ENCODE assay signal across 10 cellular contexts in the genomic region with DNA sequence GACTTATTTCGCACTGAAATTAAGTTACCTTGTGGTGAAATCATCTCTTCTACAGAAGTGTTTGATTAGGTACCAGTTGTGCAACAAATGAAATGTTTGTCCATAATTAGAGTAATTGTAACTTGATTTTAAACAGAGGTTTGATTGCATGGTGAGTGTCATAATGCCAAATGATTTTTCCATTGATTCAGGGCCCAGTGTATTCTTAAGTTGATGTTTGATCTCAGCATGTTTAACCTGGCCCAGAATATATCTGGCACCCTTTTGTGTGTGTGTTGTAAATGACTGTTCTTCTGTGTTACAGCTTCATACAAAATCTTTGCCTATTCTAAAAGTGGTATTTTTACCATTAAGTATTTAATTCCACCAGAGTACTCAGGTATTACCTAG. TPM values are rescaled to one million over a fixed set of nuclear protein-coding genes. Genes with fewer than 3 reads are reported as not detected.
DNase-seq lines count a peak whose midpoint lies in the region; ATAC-seq and TF ChIP-seq lines count a peak whose summit lies in the region.
"Had no signal": no experiment of that assay in that cellular context is flagged by ENCODE, and none has a peak within 500 bp of the region (broad histone marks: within the 10 kb centered on the region; RNA-seq: fewer than 3 reads in every experiment).

No MANE protein-coding gene starts in this region.

- no peak for TF ChIP-seq CTCF in RWPE1 (conservative IDR thresholded peaks at IDR 0.05; ENCODE audit: low read depth)

- H3K4me3 Mint-ChIP-seq in T-helper 2 cell treated with Interferon-gamma antibody and Interleukin-4, amounts not matched to agents 5 μg/mL and 100 μg/mL, for 36 hours: no peak overlapping the region
- H3K4me3 Mint-ChIP-seq in activated naive CD8-positive, alpha-beta T cell treated with anti-CD3 and anti-CD28 coated beads, Interleukin-2, amount 50 U/mL, for 24 hours: no peak overlapping the region

- H3K27ac Mint-ChIP-seq in T-helper 2 cell treated with Interferon-gamma antibody and Interleukin-4, amounts not matched to agents 5 μg/mL and 100 μg/mL, for 36 hours: peak overlapping the region; percentile 32
- H3K27ac Mint-ChIP-seq in activated naive CD8-positive, alpha-beta T cell treated with anti-CD3 and anti-CD28 coated beads, Interleukin-2, amount 50 U/mL, for 24 hours: peak overlapping the region; percentile 81

- H3K36me3 Mint-ChIP-seq in T-helper 2 cell treated with Interferon-gamma antibody and Interleukin-4, amounts not matched to agents 5 μg/mL and 100 μg/mL, for 36 hours (ENCODE audit: low read depth): peaks cover 57% of the 10 kb centered on the region
- H3K36me3 Mint-ChIP-seq in activated naive CD8-positive, alpha-beta T cell treated with anti-CD3 and anti-CD28 coated beads, Interleukin-2, amount 50 U/mL, for 24 hours (ENCODE audit: low read depth): peaks cover 79% of the 10 kb centered on the region

- no peak overlapping the region for H3K4me3 ChIP-seq in skeletal muscle satellite cell (ENCODE audit: low read length)
- H3K4me3 ChIP-seq: SJSA1, thyroid gland had no signal

- CTCF ChIA-PET in RWPE1 (lab: Yijun Ruan, JAX): no interaction called here

- peak overlapping the region; percentile 19 for H3K9ac ChIP-seq in skeletal muscle satellite cell (ENCODE audit: low read depth, low read length)

- H3K4me1 Mint-ChIP-seq in T-helper 2 cell treated with Interferon-gamma antibody and Interleukin-4, amounts not matched to agents 5 μg/mL and 100 μg/mL, for 36 hours (ENCODE audit: low read depth): peaks cover 56% of the 10 kb centered on the region
- H3K4me1 Mint-ChIP-seq in activated naive CD8-positive, alpha-beta T cell treated with anti-CD3 and anti-CD28 coated beads, Interleukin-2, amount 50 U/mL, for 24 hours: peaks cover 91% of the 10 kb centered on the region

- POLR2A ChIA-PET in RWPE1 (lab: Yijun Ruan, JAX; ENCODE audit: low non-redundant PET): interaction anchor here (0.7 kb wide), 1 partner anchor 21 kb away, joined by 3 read pairs; no protein-coding TSS in a partner anchor

- peaks cover 10% of the 10 kb centered on the region for H3K9me3 Mint-ChIP-seq in T-helper 2 cell treated with Interferon-gamma antibody and Interleukin-4, amounts not matched to agents 5 μg/mL and 100 μg/mL, for 36 hours
- no peaks in the 10 kb centered on the region for H3K9me3 Mint-ChIP-seq in activated naive CD8-positive, alpha-beta T cell treated with anti-CD3 and anti-CD28 coated beads, Interleukin-2, amount 50 U/mL, for 24 hours

- no peak overlapping the region for H3K27ac ChIP-seq in RWPE1
- H3K27ac ChIP-seq: SJSA1, thyroid gland had no signal

- no peaks in the 10 kb centered on the region for H3K27me3 Mint-ChIP-seq in T-helper 2 cell treated with Interferon-gamma antibody and Interleukin-4, amounts not matched to agents 5 μg/mL and 100 μg/mL, for 36 hours (ENCODE audit: low read depth)
- no peaks in the 10 kb centered on the region for H3K27me3 Mint-ChIP-seq in activated naive CD8-positive, alpha-beta T cell treated with anti-CD3 and anti-CD28 coated beads, Interleukin-2, amount 50 U/mL, for 24 hours

- peaks cover 16% of the 10 kb centered on the region for H3K4me1 ChIP-seq in skeletal muscle satellite cell (ENCODE audit: control insufficient read depth, insufficient read depth, low read length)
- H3K4me1 ChIP-seq: SJSA1, thyroid gland had no signal

- H3K36me3 ChIP-seq in skeletal muscle satellite cell (ENCODE audit: insufficient read depth, low read length): no peaks in the 10 kb centered on the region
- H3K36me3 ChIP-seq: SJSA1, thyroid gland had no signal

- ATAC-seq in activated naive CD8-positive, alpha-beta T cell treated with anti-CD3 and anti-CD28 coated beads, Interleukin-2, amount 50 U/mL, for 24 hours: no peak
- no peak for ATAC-seq in HG03457 (IDR thresholded peaks at IDR 0.05; ENCODE audit: unreplicated experiment)

- no peaks in the 10 kb centered on the region for H3K27me3 ChIP-seq in skeletal muscle satellite cell (ENCODE audit: control insufficient read depth, insufficient read depth, low read length)
- H3K27me3 ChIP-seq: SJSA1, thyroid gland had no signal

- DNase-seq in T-helper 2 cell treated with Interferon-gamma antibody and Interleukin-4, amounts not matched to agents 5 μg/mL and 100 μg/mL, for 36 hours (ENCODE audit: low spot score): no peak
- no peak for DNase-seq in T-helper 2 cell
- DNase-seq in NCI-H1436 treated with DMSO at 0.1 percent for 48 hours (lab: John Stamatoyannopoulos, UW): peak; percentile 29
- no peak for DNase-seq in activated naive CD8-positive, alpha-beta T cell treated with anti-CD3 and anti-CD28 coated beads, Interleukin-2, amount 50 U/mL, for 24 hours
- DNase-seq in SK-N-DZ (ENCODE audit: low spot score): no peak
- DNase-seq in RWPE1 (ENCODE audit: low spot score): no peak

- H3K4me2 ChIP-seq in skeletal muscle satellite cell (ENCODE audit: low read length): no peak overlapping the region

- no peaks in the 10 kb centered on the region for H3K9me3 ChIP-seq in skeletal muscle satellite cell (replicated peaks; ENCODE audit: low read length)
- H3K9me3 ChIP-seq: SJSA1, thyroid gland had no signal

RNA-seq across cellular contexts. Expression of a gene that starts 28.6 kb away (rescaled TPM):
- total RNA-seq in skeletal muscle satellite cell (2012; rRNA removed): 5.6 and 7.0 TPM in 2 replicates
- 11.2 and 16.4 TPM in 2 replicates for polyA plus RNA-seq in SK-N-DZ (2014; cell fraction: cytosol; rRNA removed)
- 4.1 and 4.6 TPM in 2 replicates for polyA plus RNA-seq in SK-N-DZ (2014; cell fraction: nucleus; rRNA removed)
